8 cellular contexts compared by ENCODE assay signal in the genomic region with DNA sequence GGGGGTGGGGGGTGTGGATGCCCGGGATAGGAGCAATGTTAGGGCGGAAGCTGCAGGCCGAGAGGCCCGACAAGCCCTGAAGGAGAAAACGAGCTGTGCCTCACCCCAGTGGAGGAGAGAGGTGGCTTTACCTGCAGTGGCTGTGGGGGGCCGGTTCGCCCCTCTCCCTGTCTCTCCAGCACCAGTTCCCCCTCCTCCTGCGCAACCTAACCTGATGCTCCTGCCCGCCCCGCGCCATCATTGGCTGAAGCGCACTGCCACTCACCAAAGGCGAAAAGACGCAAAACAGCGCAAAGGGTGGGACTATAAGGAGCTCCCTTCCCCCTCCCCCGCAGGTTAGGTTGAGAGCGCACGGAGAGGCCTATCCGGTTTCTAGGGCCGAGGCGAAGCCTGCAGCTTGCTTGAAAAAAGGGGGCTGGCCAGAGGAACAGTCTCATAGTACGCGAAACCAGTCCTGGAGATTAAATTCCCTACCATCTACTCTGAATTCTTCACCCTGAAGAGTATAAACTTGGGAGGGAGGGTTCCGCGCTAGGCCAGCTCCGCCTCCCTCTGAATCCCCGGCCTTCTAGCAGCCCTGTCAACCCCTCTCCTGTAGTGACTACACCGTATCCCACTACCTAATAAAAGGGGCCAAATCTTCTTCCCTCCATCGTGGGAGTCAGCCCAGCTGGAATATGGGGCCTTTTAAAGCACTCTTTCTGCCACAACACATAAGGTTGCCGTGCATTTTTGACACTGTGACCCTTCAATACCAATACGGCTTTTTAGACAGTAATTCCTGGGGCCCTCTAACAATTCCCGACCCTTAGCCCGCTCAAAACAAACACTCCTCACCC. TPM values are rescaled to one million over a fixed set of nuclear protein-coding genes. Genes with fewer than 3 reads are reported as not detected.
DNase-seq lines count a peak whose midpoint lies in the region; ATAC-seq and TF ChIP-seq lines count a peak whose summit lies in the region.

No MANE protein-coding gene starts in this region.

- H3K27me3 ChIP-seq in HUES48 (ENCODE audit: control insufficient read depth, insufficient read depth, low read length) (no peaks in the 10 kb centered on the region), NT2/D1 (ENCODE audit: insufficient read depth, insufficient read length) (no peaks in the 10 kb centered on the region), endodermal cell (ENCODE audit: control insufficient read depth, insufficient read depth, low read length, poor library complexity, severe bottlenecking) (no peaks in the 10 kb centered on the region)

- H3K36me3 ChIP-seq in HUES48 (ENCODE audit: control insufficient read depth, insufficient read depth, low read length), result peaks cover 18% of the 10 kb centered on the region
- peaks cover 15% of the 10 kb centered on the region for H3K36me3 ChIP-seq in NT2/D1 (ENCODE audit: insufficient read depth, insufficient read length, low read length)
- H3K36me3 ChIP-seq in endodermal cell (ENCODE audit: control insufficient read depth, insufficient read depth, low read length), result peaks cover 4% of the 10 kb centered on the region

- ATAC-seq in GM21423 (IDR thresholded peaks at IDR 0.05; ENCODE audit: unreplicated experiment), result peak; percentile 99

- peaks cover 17% of the 10 kb centered on the region for H3K4me1 ChIP-seq in HUES48 (ENCODE audit: control insufficient read depth, insufficient read depth, low read length)
- no peaks in the 10 kb centered on the region for H3K4me1 ChIP-seq in NT2/D1 (ENCODE audit: insufficient read depth, insufficient read length)
- no peaks in the 10 kb centered on the region for H3K4me1 ChIP-seq in endodermal cell (ENCODE audit: control insufficient read depth, insufficient read depth, low read length)

- H3K4me3 Mint-ChIP-seq in Calu3 (ENCODE audit: low read depth, unreplicated experiment) (peak overlapping the region; percentile 82), endodermal cell (peak overlapping the region; percentile 88)

- H3K27ac Mint-ChIP-seq in Calu3 (ENCODE audit: unreplicated experiment) (peak overlapping the region; percentile 79), endodermal cell (peak overlapping the region; percentile 91)

- intact Hi-C loops in Calu3 (cut with micrococcal nuclease; ENCODE audit: unreplicated experiment), result no loop called here

- H3K4me1 Mint-ChIP-seq in Calu3 (ENCODE audit: low read depth, unreplicated experiment) (peaks cover 19% of the 10 kb centered on the region), endodermal cell (peaks cover 15% of the 10 kb centered on the region)

- peak overlapping the region; percentile 93 for H3K27ac ChIP-seq in HUES48 (ENCODE audit: low read depth, low read length)
- H3K27ac ChIP-seq in endodermal cell (ENCODE audit: low read depth, low read length), result peak overlapping the region; percentile 90

- no TSS peak for BruUV-seq in Calu3 (replicated peaks; lab: Mats Ljungman, UMichigan)

- H3K9me3 ChIP-seq in HUES48 (ENCODE audit: control insufficient read depth, insufficient read depth, low read length) (no peaks in the 10 kb centered on the region), NT2/D1 (ENCODE audit: insufficient read depth, low read length) (no peaks in the 10 kb centered on the region), endodermal cell (ENCODE audit: control insufficient read depth, low read length) (no peaks in the 10 kb centered on the region)

- peak overlapping the region; percentile 73 for H3K9ac ChIP-seq in HUES48 (ENCODE audit: low read depth, low read length)
- peak overlapping the region; percentile 87 for H3K9ac ChIP-seq in NT2/D1 (ENCODE audit: insufficient read length, low read depth)
- peak overlapping the region; percentile 74 for H3K9ac ChIP-seq in endodermal cell (ENCODE audit: extremely low read depth, low read length, poor library complexity, severe bottlenecking)

- TF ChIP-seq CTCF in Calu3 (IDR thresholded peaks at IDR 0.05; ENCODE audit: unreplicated experiment), result no peak
- TF ChIP-seq CTCF in endodermal cell (conservative IDR thresholded peaks at IDR 0.05), result no peak

- peak overlapping the region; percentile 90 for H3K4me3 ChIP-seq in HUES48 (ENCODE audit: low read depth, low read length)
- peak overlapping the region; percentile 68 for H3K4me3 ChIP-seq in NT2/D1 (ENCODE audit: insufficient read length, low read depth)
- H3K4me3 ChIP-seq in endodermal cell (ENCODE audit: low read length), result peak overlapping the region; percentile 92

- DNase-seq in Calu3, result peak; percentile 98
- peak; percentile 94 for DNase-seq in NT2/D1 (ENCODE audit: low read depth, low spot score)
- DNase-seq in activated CD8-positive, alpha-beta memory T cell treated with anti-CD3 and anti-CD28 coated beads, Interleukin-2, amount 50 U/mL, for 24 hours (ENCODE audit: extremely low read depth), result peak; percentile 98
- DNase-seq in endodermal cell, result peak; percentile 100
- DNase-seq in mesenteric fat pad (ENCODE audit: low spot score), result peak; percentile 98
- peak; percentile 100 for DNase-seq in stimulated activated CD8-positive, alpha-beta memory T cell treated with anti-CD3 and anti-CD28 coated beads, Interleukin-15, amount 100 ng/mL, for 1 hour (ENCODE audit: low read depth)

- CTCF ChIA-PET in Calu3 (lab: Charles Lee), result interaction anchor here (0.7 to 1.1 kb wide), 3 partner anchors 19 to 401 kb away, joined by 3 to 31 read pairs (median 5); partner anchors contain the start of genes CHD8 and TOX4

- H3K36me3 Mint-ChIP-seq in Calu3 (ENCODE audit: insufficient read depth, unreplicated experiment) (peaks cover 28% of the 10 kb centered on the region), endodermal cell (ENCODE audit: low read depth) (peaks cover 23% of the 10 kb centered on the region)

- no peaks in the 10 kb centered on the region for H3K27me3 Mint-ChIP-seq in Calu3 (ENCODE audit: unreplicated experiment)
- no peaks in the 10 kb centered on the region for H3K27me3 Mint-ChIP-seq in endodermal cell (ENCODE audit: insufficient read depth)

- H3K9me3 Mint-ChIP-seq in Calu3 (ENCODE audit: low read depth, unreplicated experiment) (no peaks in the 10 kb centered on the region), endodermal cell (no peaks in the 10 kb centered on the region)

- WGBS in endodermal cell (ENCODE audit: insufficient coverage in 1 of 2, insufficient read length in 1 of 2), 2 experiments, result 9 to 23% methylated on average over 13 to 33 of the region's 33 CpGs

RNA-seq across cellular contexts. Expression of gene CHD8, which starts 18.6 kb away (rescaled TPM):
- total RNA-seq in Calu3 (2022) (93.1 and 100 TPM in 2 replicates), endodermal cell (100 to 1,000 TPM; 126 to 130 TPM), mesenteric fat pad (60.9 TPM)
- polyA plus RNA-seq in endodermal cell (2013, experiment 1 of 2), result 67.1 TPM
- 65.9 TPM for polyA plus RNA-seq in endodermal cell (2013, experiment 2 of 2)

RNA-seq across cellular contexts. Expression of gene RAB2B, which starts 39.5 kb away (rescaled TPM):
- total RNA-seq in Calu3 (2022), result 25.2 and 25.4 TPM in 2 replicates
- 10 to 100 TPM; 41.2 to 42.9 TPM for total RNA-seq in endodermal cell
- 33.2 TPM for polyA plus RNA-seq in endodermal cell (2013, experiment 1 of 2)
- polyA plus RNA-seq in endodermal cell (2013, experiment 2 of 2), result 30.2 TPM
- total RNA-seq in mesenteric fat pad, result 24.2 TPM

RNA-seq across cellular contexts. Expression of gene TOX4, which starts 39.7 kb away (rescaled TPM):
- total RNA-seq in Calu3 (2022) (77.4 and 78.0 TPM in 2 replicates), endodermal cell (10 to 100 TPM; 60.0 to 61.5 TPM), mesenteric fat pad (85.0 TPM)
- polyA plus RNA-seq in endodermal cell (2013, experiment 1 of 2), result 46.4 TPM
- polyA plus RNA-seq in endodermal cell (2013, experiment 2 of 2), result 40.8 TPM

RNA-seq across cellular contexts. Expression of gene SUPT16H, which starts 53.5 kb away (rescaled TPM):
- total RNA-seq in Calu3 (2022) (81.9 and 89.0 TPM in 2 replicates), endodermal cell (100 to 1,000 TPM; 147 to 181 TPM), mesenteric fat pad (52.6 TPM)
- polyA plus RNA-seq in endodermal cell (2013, experiment 1 of 2), result 156 TPM
- 144 TPM for polyA plus RNA-seq in endodermal cell (2013, experiment 2 of 2)

Comparison
In these comparisons a context has a peak if more than half of its experiments do, and no peak if none do; other contexts are left out.
1. Peak in every context shown above with its lines: DNase-seq, ATAC-seq, H3K4me3 ChIP-seq and H3K27ac ChIP-seq.